Comparison of ENCODE assay signal across 10 cellular contexts in the genomic region with DNA sequence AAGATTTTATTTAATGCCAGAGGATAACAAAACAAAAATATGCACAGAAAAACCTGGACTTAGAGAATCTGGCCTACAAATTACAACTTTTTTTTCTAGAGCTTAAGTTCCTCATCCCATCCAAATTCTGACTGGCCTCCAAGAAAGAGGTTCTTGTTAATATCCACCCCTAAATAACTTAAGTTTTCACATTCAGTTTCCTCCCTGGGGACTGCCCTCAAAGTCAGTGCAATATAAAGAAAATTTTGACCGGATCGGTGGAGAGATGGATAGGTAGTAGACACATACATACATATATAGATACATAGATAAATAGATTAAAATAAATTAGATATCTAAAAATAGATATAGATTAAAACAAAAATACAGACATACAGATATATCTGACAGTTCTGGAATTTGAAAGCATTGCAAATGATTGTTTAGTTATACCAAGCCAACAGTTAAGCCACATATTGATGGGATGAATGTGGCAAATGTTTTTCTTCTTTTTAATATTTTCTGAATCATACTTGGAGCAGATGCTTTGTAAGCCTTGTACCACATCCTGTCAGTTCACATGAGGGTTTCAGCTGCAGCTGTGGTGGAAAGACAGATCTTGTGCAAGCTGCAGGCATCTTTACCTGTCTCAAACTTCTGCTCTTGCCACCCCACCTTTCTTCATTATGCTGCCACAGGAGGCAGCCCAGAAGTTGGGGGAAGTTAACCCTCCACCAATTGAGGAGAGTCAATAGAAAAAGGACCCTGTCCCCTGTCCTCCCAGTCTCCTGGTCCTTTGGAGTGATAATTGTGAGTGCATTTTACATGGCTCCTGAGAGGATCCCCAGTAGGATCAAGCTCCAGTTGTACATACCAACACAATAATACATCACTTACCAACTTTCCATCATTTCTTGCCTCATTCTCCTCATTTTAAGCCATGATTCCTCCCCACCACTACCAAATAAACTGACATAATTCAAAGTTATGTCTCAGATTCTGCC. TPM values are rescaled to one million over a fixed set of nuclear protein-coding genes. Genes with fewer than 3 reads are reported as not detected.
DNase-seq lines count a peak whose midpoint lies in the region; ATAC-seq, FAIRE-seq and TF ChIP-seq lines count a peak whose summit lies in the region.
"Had no signal": no experiment of that assay in that cellular context is flagged by ENCODE, and none has a peak within 500 bp of the region (broad histone marks: within the 10 kb centered on the region; RNA-seq: fewer than 3 reads in every experiment).

No MANE protein-coding gene starts in this region.

- H3K4me1 Mint-ChIP-seq in activated CD4-positive, alpha-beta T cell treated with anti-CD3 and anti-CD28 coated beads, Interleukin-2, amount 10 ng/mL, durations not matched to agents 7 days and 5 days, result peaks cover 59% of the 10 kb centered on the region
- H3K4me1 Mint-ChIP-seq: brain had no signal

- no peaks in the 10 kb centered on the region for H3K27me3 Mint-ChIP-seq in activated CD4-positive, alpha-beta T cell treated with anti-CD3 and anti-CD28 coated beads, Interleukin-2, amount 10 ng/mL, durations not matched to agents 7 days and 5 days

- intact Hi-C loops in right cardiac atrium (cut with DNase I), result no loop called here

- H3K9me3 Mint-ChIP-seq in activated CD4-positive, alpha-beta T cell treated with anti-CD3 and anti-CD28 coated beads, Interleukin-2, amount 10 ng/mL, durations not matched to agents 7 days and 5 days, result peaks cover 8% of the 10 kb centered on the region
- H3K9me3 Mint-ChIP-seq: brain had no signal

- H3K27ac Mint-ChIP-seq in activated CD4-positive, alpha-beta T cell treated with anti-CD3 and anti-CD28 coated beads, Interleukin-2, amount 10 ng/mL, durations not matched to agents 7 days and 5 days, result peak overlapping the region; percentile 89
- H3K27ac Mint-ChIP-seq: brain had no signal

- H3K4me3 ChIP-seq in right cardiac atrium (ENCODE audit: low read length), result no peak overlapping the region
- H3K4me3 ChIP-seq: A549 had no signal

- H3K4me1 ChIP-seq in right cardiac atrium (ENCODE audit: control insufficient read depth, insufficient read depth, low read length), result no peaks in the 10 kb centered on the region
- H3K4me1 ChIP-seq: A549 had no signal

- CTCF ChIA-PET in activated CD4-positive, alpha-beta T cell treated with anti-CD3 and anti-CD28 coated beads, Interleukin-2, amount 10 ng/mL, durations not matched to agents 7 days and 5 days (lab: Charles Lee), result interaction anchor here (0.9 to 7.4 kb wide), 5 partner anchors 12 to 44 kb away, joined by 3 to 26 read pairs (median 13); no protein-coding TSS in a partner anchor

- H3K27ac ChIP-seq in right cardiac atrium (ENCODE audit: low read length), result no peak overlapping the region
- H3K27ac ChIP-seq: A549 had no signal

- ATAC-seq in HG03378 (IDR thresholded peaks at IDR 0.05; ENCODE audit: unreplicated experiment), result peak; percentile 96
- ATAC-seq in right cardiac atrium, result no peak
- ATAC-seq: A549 had no signal

- POLR2A ChIA-PET in activated CD4-positive, alpha-beta T cell treated with anti-CD3 and anti-CD28 coated beads, Interleukin-2, amount 10 ng/mL, durations not matched to agents 7 days and 5 days (lab: Charles Lee), result interaction anchor here (0.6 to 1.0 kb wide), 3 partner anchors 18 to 32 kb away, joined by 3 to 4 read pairs (median 4); no protein-coding TSS in a partner anchor

- 70% methylated on average over 2 of the region's 2 CpGs for WGBS in right cardiac atrium

- TF ChIP-seq POLR2A in erythroblast (IDR thresholded peaks at IDR 0.05; ENCODE audit: low read length), result no peak

- H3K4me3 Mint-ChIP-seq in activated CD4-positive, alpha-beta T cell treated with anti-CD3 and anti-CD28 coated beads, Interleukin-2, amount 10 ng/mL, durations not matched to agents 7 days and 5 days, result peak overlapping the region; percentile 36
- H3K4me3 Mint-ChIP-seq: brain had no signal

- peak; percentile 7 for DNase-seq in SKM-1 treated with dmso at 0.1 percent for 144 hours (lab: John Stamatoyannopoulos, UW; ENCODE audit: unreplicated experiment)
- no peak for DNase-seq in SKM-1 (lab: John Stamatoyannopoulos, UW; ENCODE audit: unreplicated experiment)
- DNase-seq in activated CD4-positive, alpha-beta T cell treated with anti-CD3 and anti-CD28 coated beads, Interleukin-2, amount 10 ng/mL, durations not matched to agents 7 days and 5 days, result peak; percentile 73
- DNase-seq in glomerular visceral epithelial cell (ENCODE audit: extremely low spot score), result peak; percentile 24
- DNase-seq in HTR-8/SVneo (ENCODE audit: insufficient read length, low spot score), result no peak
- no peak for DNase-seq in erythroblast (lab: John Stamatoyannopoulos, UW)
- no peak for DNase-seq in right cardiac atrium

- H3K27me3 ChIP-seq in right cardiac atrium (ENCODE audit: control insufficient read depth, insufficient read depth), result no peaks in the 10 kb centered on the region

- H3K9me3 ChIP-seq in right cardiac atrium (ENCODE audit: control insufficient read depth, low read length), result no peaks in the 10 kb centered on the region
- H3K9me3 ChIP-seq: A549 had no signal

- peaks cover 17% of the 10 kb centered on the region for H3K36me3 Mint-ChIP-seq in activated CD4-positive, alpha-beta T cell treated with anti-CD3 and anti-CD28 coated beads, Interleukin-2, amount 10 ng/mL, durations not matched to agents 7 days and 5 days (ENCODE audit: low read depth)
- H3K36me3 Mint-ChIP-seq: brain had no signal

- no peak for FAIRE-seq in HTR-8/SVneo (lab: Jason Lieb, UNC)
- FAIRE-seq: A549 had no signal

RNA-seq across cellular contexts. Expression of gene PRDM8, which starts 58.5 kb away (rescaled TPM):
- 1 to 10 TPM; 4.8 to 5.2 TPM for total RNA-seq in activated CD4-positive, alpha-beta T cell treated with anti-CD3 and anti-CD28 coated beads, Interleukin-2, amount 10 ng/mL, durations not matched to agents 7 days and 5 days
- 1 to 10 TPM in 2 of 4 donors, under 1 TPM in 2; 0.63 to 1.3 (median 0.98) TPM for total RNA-seq in right cardiac atrium
- polyA plus RNA-seq in right cardiac atrium, result 0.75 TPM

Comparison
In these comparisons a context has a peak if more than half of its experiments do, and no peak if none do; other contexts are left out.
1. DNase-seq: peak in SKM-1 treated with dmso at 0.1 percent for 144 hours (single experiment), activated CD4-positive, alpha-beta T cell treated with anti-CD3 and anti-CD28 coated beads, Interleukin-2, amount 10 ng/mL, durations not matched to agents 7 days and 5 days (single experiment) and glomerular visceral epithelial cell (single experiment); none in SKM-1 (single experiment), HTR-8/SVneo (single experiment), erythroblast (0 of 2) and right cardiac atrium (0 of 3).